ENCODE assay signal across 16 cellular contexts in genomic region chr13:52414963-52415362, GRCh38. TPM values are rescaled to one million over a fixed set of nuclear protein-coding genes. Genes with fewer than 3 reads are reported as not detected.
A peak's percentile ranks its signal among the peaks of the same experiment; 100 is the strongest.
DNase-seq lines count a peak whose midpoint lies in the region; ATAC-seq and TF ChIP-seq lines count a peak whose summit lies in the region.
"Had no signal": no experiment of that assay in that cellular context is flagged by ENCODE, and none has a peak within 500 bp of the region (broad histone marks: within the 10 kb centered on the region; RNA-seq: fewer than 3 reads in every experiment).

No MANE protein-coding gene starts in this region.

- no peak overlapping the region for H2BK120ac ChIP-seq in mesendoderm (ENCODE audit: low read depth, low read length)

- no peaks in the 10 kb centered on the region for H3K79me1 ChIP-seq in mesendoderm (ENCODE audit: low read length)

- no peak overlapping the region for H4K8ac ChIP-seq in mesendoderm (ENCODE audit: low read depth, low read length)

- TF ChIP-seq CTCF in RWPE1 (conservative IDR thresholded peaks at IDR 0.05; ENCODE audit: low read depth) (no peak), osteocyte (IDR thresholded peaks at IDR 0.05) (no peak), GM20000 (IDR thresholded peaks at IDR 0.05; ENCODE audit: extremely low read depth, missing control alignments) (no peak)

- H3K27me3 ChIP-seq in mesendoderm (ENCODE audit: insufficient read depth, low read length, poor library complexity) = no peaks in the 10 kb centered on the region

- H3K56ac ChIP-seq in mesendoderm (ENCODE audit: low read length) = no peak overlapping the region

- H2BK15ac ChIP-seq in mesendoderm (replicated peaks; ENCODE audit: low read depth) = no peak overlapping the region

- H3K27me3 Mint-ChIP-seq in osteocyte (ENCODE audit: unreplicated experiment) = no peaks in the 10 kb centered on the region
- H3K27me3 Mint-ChIP-seq: stimulated activated naive CD8-positive, alpha-beta T cell treated with anti-CD3 and anti-CD28 coated beads, Interleukin-15, amount 100 ng/mL, for 72 hours had no signal

- no peak overlapping the region for H3K4me2 ChIP-seq in mesendoderm (ENCODE audit: low read length)

- WGBS in mesendoderm (ENCODE audit: extremely low coverage, insufficient coverage, low lambda C conversion rate) = no CpG with 5 or more reads among the region's 1 CpG

- no peak overlapping the region for H3K23ac ChIP-seq in mesendoderm (ENCODE audit: low read length)

- H3K4me3 ChIP-seq in mesendoderm (ENCODE audit: low read length) = no peak overlapping the region

- H3K4me1 Mint-ChIP-seq in osteocyte (ENCODE audit: unreplicated experiment) = peaks cover 29% of the 10 kb centered on the region
- H3K4me1 Mint-ChIP-seq: stimulated activated naive CD8-positive, alpha-beta T cell treated with anti-CD3 and anti-CD28 coated beads, Interleukin-15, amount 100 ng/mL, for 72 hours had no signal

- no peak overlapping the region for H3K9ac ChIP-seq in mesendoderm (ENCODE audit: low read length)

- no peak overlapping the region for H4K5ac ChIP-seq in mesendoderm (ENCODE audit: low read length)

- H2BK5ac ChIP-seq in mesendoderm (ENCODE audit: low read length) = no peak overlapping the region

- no peak overlapping the region for H2AK5ac ChIP-seq in mesendoderm (ENCODE audit: low read length)

- H3K27ac Mint-ChIP-seq in osteocyte (ENCODE audit: unreplicated experiment) = peak overlapping the region; percentile 88
- H3K27ac Mint-ChIP-seq: activated T-helper 1 cell treated with anti-CD3 and anti-CD28 coated beads, Interleukin-12 subunit alpha, Interleukin-12 subunit beta, Interleukin-2, Interleukin-4 antibody, amounts not matched to agents 30 ng/mL and 10 ng/mL and 1 ng/mL, durations not matched to agents 14 hours and 24 hours and 36 hours; stimulated activated naive CD8-positive, alpha-beta T cell treated with anti-CD3 and anti-CD28 coated beads, Interleukin-15, amount 100 ng/mL, for 72 hours had no signal

- H3K18ac ChIP-seq in mesendoderm (ENCODE audit: low read length) = no peak overlapping the region

- no peaks in the 10 kb centered on the region for H3K4me1 ChIP-seq in mesendoderm (ENCODE audit: control insufficient read depth, low read depth, low read length)

- no peak overlapping the region for H3K4ac ChIP-seq in mesendoderm (ENCODE audit: low read depth, low read length)

- peaks cover 42% of the 10 kb centered on the region for H3K36me3 Mint-ChIP-seq in osteocyte (ENCODE audit: unreplicated experiment)

- H3K79me2 ChIP-seq in mesendoderm (ENCODE audit: control insufficient read depth, insufficient read depth, low read length) = no peaks in the 10 kb centered on the region

- peaks cover 1% of the 10 kb centered on the region for H3K36me3 ChIP-seq in mesendoderm (ENCODE audit: control insufficient read depth, insufficient read depth, low read length)

- no peak overlapping the region for H3K4me3 Mint-ChIP-seq in osteocyte (ENCODE audit: unreplicated experiment)
- H3K4me3 Mint-ChIP-seq: activated T-helper 1 cell treated with anti-CD3 and anti-CD28 coated beads, Interleukin-12 subunit alpha, Interleukin-12 subunit beta, Interleukin-2, Interleukin-4 antibody, amounts not matched to agents 30 ng/mL and 10 ng/mL and 1 ng/mL, durations not matched to agents 14 hours and 24 hours and 36 hours; stimulated activated naive CD8-positive, alpha-beta T cell treated with anti-CD3 and anti-CD28 coated beads, Interleukin-15, amount 100 ng/mL, for 72 hours had no signal

- no peaks in the 10 kb centered on the region for H3K9me3 Mint-ChIP-seq in osteocyte (ENCODE audit: unreplicated experiment)
- H3K9me3 Mint-ChIP-seq: activated T-helper 1 cell treated with anti-CD3 and anti-CD28 coated beads, Interleukin-12 subunit alpha, Interleukin-12 subunit beta, Interleukin-2, Interleukin-4 antibody, amounts not matched to agents 30 ng/mL and 10 ng/mL and 1 ng/mL, durations not matched to agents 14 hours and 24 hours and 36 hours; stimulated activated naive CD8-positive, alpha-beta T cell treated with anti-CD3 and anti-CD28 coated beads, Interleukin-15, amount 100 ng/mL, for 72 hours had no signal

- DNase-seq in EH (ENCODE audit: low read depth) = peak; percentile 68
- peak; percentile 83 for DNase-seq in RWPE1 (ENCODE audit: low spot score)
- no peak for DNase-seq in osteocyte (ENCODE audit: extremely low spot score, unreplicated experiment)
- no peak for DNase-seq in mesendoderm
- no peak for DNase-seq in GM20000 (ENCODE audit: low spot score)
- DNase-seq in 8988T = no peak
- DNase-seq: activated CD4-positive, alpha-beta T cell treated with anti-CD3 and anti-CD28 coated beads for 4 hours; erythroblast; NCI-H146; NCI-H526 treated with DMSO at 0.1 percent for 48 hours; retina; stimulated activated naive CD8-positive, alpha-beta T cell treated with anti-CD3 and anti-CD28 coated beads, Interleukin-15, amount 100 ng/mL, for 72 hours; T-helper 2 cell had no signal

- CTCF ChIA-PET in RWPE1 (lab: Yijun Ruan, JAX) = interaction anchor here (0.6 to 1.4 kb wide), 2 partner anchors 36 to 560 kb away, joined by 3 to 9 read pairs; partner anchors contain the start of gene VPS36

- POLR2A ChIA-PET in RWPE1 (lab: Yijun Ruan, JAX; ENCODE audit: low non-redundant PET) = no interaction called here

- ATAC-seq in esophagus mucosa (peak; percentile 49), HG02588 (IDR thresholded peaks at IDR 0.05; ENCODE audit: unreplicated experiment) (no peak)
- ATAC-seq: stimulated activated naive CD8-positive, alpha-beta T cell treated with anti-CD3 and anti-CD28 coated beads, Interleukin-15, amount 100 ng/mL, for 72 hours had no signal

- H3K27ac ChIP-seq in RWPE1 = peak overlapping the region; percentile 99
- H3K27ac ChIP-seq in mesendoderm (ENCODE audit: low read depth, low read length) = no peak overlapping the region

RNA-seq across cellular contexts. Expression of gene THSD1, which starts 9.0 kb away (rescaled TPM):
- total RNA-seq in esophagus mucosa (3.7 TPM), osteocyte (3.1 and 3.7 TPM in 2 replicates)
- 0.08 TPM for polyA plus RNA-seq in mesendoderm (2013, experiment 1 of 2)
- polyA plus RNA-seq in mesendoderm (2013, experiment 2 of 2) = 0.10 TPM

RNA-seq across cellular contexts. Expression of gene VPS36, which starts 35.5 kb away (rescaled TPM):
- total RNA-seq in esophagus mucosa (39.1 TPM), osteocyte (43.6 and 44.3 TPM in 2 replicates)
- 18.0 TPM for polyA plus RNA-seq in mesendoderm (2013, experiment 1 of 2)
- polyA plus RNA-seq in mesendoderm (2013, experiment 2 of 2) = 19.2 TPM

RNA-seq across cellular contexts. Expression of gene CKAP2, which starts 40.3 kb away (rescaled TPM):
- total RNA-seq in esophagus mucosa = 25.7 TPM
- 24.5 and 25.8 TPM in 2 replicates for total RNA-seq in osteocyte
- 68.0 TPM for polyA plus RNA-seq in mesendoderm (2013, experiment 1 of 2)
- 70.1 TPM for polyA plus RNA-seq in mesendoderm (2013, experiment 2 of 2)

Comparison
In these comparisons a context has a peak if more than half of its experiments do, and no peak if none do; other contexts are left out.
1. DNase-seq: peak in EH (single experiment) and RWPE1 (single experiment); none in osteocyte (single experiment), mesendoderm (single experiment), GM20000 (single experiment) and 8988T (single experiment).